Comparison of ENCODE assay signal across 8 cellular contexts in genomic region chr16:71894229-71894920, GRCh38. TPM values are rescaled to one million over a fixed set of nuclear protein-coding genes. Genes with fewer than 3 reads are reported as not detected.
DNase-seq lines count a peak whose midpoint lies in the region; ATAC-seq, FAIRE-seq and TF ChIP-seq lines count a peak whose summit lies in the region.

No MANE protein-coding gene starts in this region.

- TF ChIP-seq CTCF in HFFc6 (IDR thresholded peaks at IDR 0.05) (peak; percentile 45), endothelial cell of umbilical vein (IDR thresholded peaks at IDR 0.05; ENCODE audit: extremely low read depth in 1 of 2, insufficient read depth in 1 of 2, low read depth in 1 of 2, low read length in 2 of 2) (no peak), suprapubic skin (IDR thresholded peaks at IDR 0.05) (no peak)

- H3K4me3 ChIP-seq in endothelial cell of umbilical vein (replicated peaks in 1 of 3; ENCODE audit: insufficient read depth in 1 of 3, low read depth in 1 of 3, low read length in 3 of 3) (peak overlapping the region; percentile 35 to 98 (median 69)), mononuclear cell (ENCODE audit: low read length) (peak overlapping the region; percentile 99), suprapubic skin (peak overlapping the region; percentile 62)

- H3K4me3 Mint-ChIP-seq in HFFc6, result peak overlapping the region; percentile 98
- peak overlapping the region; percentile 97 for H3K4me3 Mint-ChIP-seq in activated CD8-positive, alpha-beta T cell treated with anti-CD3 and anti-CD28 coated beads, Interleukin-2, amount 10 ng/mL, durations not matched to agents 7 days and 5 days

- H2AFZ ChIP-seq in endothelial cell of umbilical vein (ENCODE audit: low read depth, low read length), result peak overlapping the region; percentile 80

- H3K27me3 Mint-ChIP-seq in HFFc6 (ENCODE audit: insufficient read depth), result no peaks in the 10 kb centered on the region; the same call in none of the 2 replicates
- peaks cover 4% of the 10 kb centered on the region for H3K27me3 Mint-ChIP-seq in activated CD8-positive, alpha-beta T cell treated with anti-CD3 and anti-CD28 coated beads, Interleukin-2, amount 10 ng/mL, durations not matched to agents 7 days and 5 days (ENCODE audit: low read depth)

- dilution Hi-C loops in endothelial cell of umbilical vein (cut with MboI; ENCODE audit: extremely low pct_ligation_motif_present, low sequenced_read_pairs), result no loop called here

- H3K4me1 Mint-ChIP-seq in HFFc6 (ENCODE audit: low read depth), result peaks cover 18% of the 10 kb centered on the region
- peaks cover 20% of the 10 kb centered on the region for H3K4me1 Mint-ChIP-seq in activated CD8-positive, alpha-beta T cell treated with anti-CD3 and anti-CD28 coated beads, Interleukin-2, amount 10 ng/mL, durations not matched to agents 7 days and 5 days (ENCODE audit: low read depth)

- H3K36me3 Mint-ChIP-seq in HFFc6 (ENCODE audit: low read depth), result peaks cover 11% of the 10 kb centered on the region
- peaks cover 14% of the 10 kb centered on the region for H3K36me3 Mint-ChIP-seq in activated CD8-positive, alpha-beta T cell treated with anti-CD3 and anti-CD28 coated beads, Interleukin-2, amount 10 ng/mL, durations not matched to agents 7 days and 5 days (ENCODE audit: low read depth)

- peaks cover 8% of the 10 kb centered on the region for H3K4me1 ChIP-seq in endothelial cell of umbilical vein (ENCODE audit: control insufficient read depth, extremely low read depth, insufficient read depth, low read length)
- H3K4me1 ChIP-seq in mononuclear cell (ENCODE audit: insufficient read depth, low read length), result peaks cover 41% of the 10 kb centered on the region
- H3K4me1 ChIP-seq in suprapubic skin, result peaks cover 30% of the 10 kb centered on the region

- no peaks in the 10 kb centered on the region for H3K27me3 ChIP-seq in endothelial cell of umbilical vein (ENCODE audit: control insufficient read depth in 2 of 2, insufficient read depth in 2 of 2, low read length in 2 of 2)
- no peaks in the 10 kb centered on the region for H3K27me3 ChIP-seq in mononuclear cell (ENCODE audit: insufficient read depth, low read length)
- H3K27me3 ChIP-seq in suprapubic skin, result no peaks in the 10 kb centered on the region

- no peaks in the 10 kb centered on the region for H3K36me3 ChIP-seq in endothelial cell of umbilical vein (ENCODE audit: control insufficient read depth in 2 of 2, extremely low read depth in 1 of 2, insufficient read depth in 2 of 2, low read length in 2 of 2)
- no peaks in the 10 kb centered on the region for H3K36me3 ChIP-seq in suprapubic skin

- intact Hi-C loops in endothelial cell of umbilical vein (cut with micrococcal nuclease), result loop anchor here (2.0 kb wide), 2 partner anchors 48 to 172 kb away; no protein-coding TSS in a partner anchor

- peak overlapping the region; percentile 86 for H3K9ac ChIP-seq in endothelial cell of umbilical vein (replicated peaks; ENCODE audit: extremely low read depth, insufficient read depth, low read length)

- H3K79me2 ChIP-seq in endothelial cell of umbilical vein (ENCODE audit: control insufficient read depth, insufficient read depth, low read length), result peaks cover 40% of the 10 kb centered on the region

- H3K27ac Mint-ChIP-seq in HFFc6, result peak overlapping the region; percentile 98
- H3K27ac Mint-ChIP-seq in activated CD8-positive, alpha-beta T cell treated with anti-CD3 and anti-CD28 coated beads, Interleukin-2, amount 10 ng/mL, durations not matched to agents 7 days and 5 days, result peak overlapping the region; percentile 97

- H3K27ac ChIP-seq in endothelial cell of umbilical vein (ENCODE audit: insufficient read depth, low read depth, low read length) (peak overlapping the region; percentile 80), suprapubic skin (peak overlapping the region; percentile 89)

- H3K9me3 Mint-ChIP-seq in HFFc6, result no peaks in the 10 kb centered on the region
- H3K9me3 Mint-ChIP-seq in activated CD8-positive, alpha-beta T cell treated with anti-CD3 and anti-CD28 coated beads, Interleukin-2, amount 10 ng/mL, durations not matched to agents 7 days and 5 days (ENCODE audit: insufficient read depth), result no peaks in the 10 kb centered on the region

- peak overlapping the region; percentile 85 for H3K4me2 ChIP-seq in endothelial cell of umbilical vein (ENCODE audit: insufficient read depth, low read length)

- H4K20me1 ChIP-seq in endothelial cell of umbilical vein (replicated peaks; ENCODE audit: control insufficient read depth, extremely low read depth, insufficient read depth, low read length), result peaks cover 2% of the 10 kb centered on the region

- DNase-seq in NCI-H1105 treated with DMSO at 0.1 percent for 48 hours (lab: John Stamatoyannopoulos, UW) (peak; percentile 31), NCI-H1105 (lab: John Stamatoyannopoulos, UW) (no peak), HFFc6 (peak; percentile 52), NCI-H2107 (lab: John Stamatoyannopoulos, UW) (peak; percentile 38), endothelial cell of umbilical vein (ENCODE audit: low read depth, low spot score) (peak; percentile 77), suprapubic skin (ENCODE audit: low spot score in 2 of 2) (no peak)
- peak; percentile 44 for DNase-seq in activated CD8-positive, alpha-beta T cell treated with anti-CD3 and anti-CD28 coated beads, Interleukin-2, amount 10 ng/mL, durations not matched to agents 7 days and 5 days

- BruUV-seq in endothelial cell of umbilical vein (replicated peaks; lab: Mats Ljungman, UMichigan), result no TSS peak

- peak; percentile 91 for FAIRE-seq in endothelial cell of umbilical vein (lab: Jason Lieb, UNC)

- no peaks in the 10 kb centered on the region for H3K9me3 ChIP-seq in endothelial cell of umbilical vein (replicated peaks; ENCODE audit: control insufficient read depth, insufficient read depth, low read length)
- no peaks in the 10 kb centered on the region for H3K9me3 ChIP-seq in mononuclear cell (ENCODE audit: low read depth, low read length)
- no peaks in the 10 kb centered on the region for H3K9me3 ChIP-seq in suprapubic skin

- ATAC-seq in activated CD8-positive, alpha-beta T cell treated with anti-CD3 and anti-CD28 coated beads, Interleukin-2, amount 10 ng/mL, durations not matched to agents 7 days and 5 days, result peak; percentile 12

- TF ChIP-seq EP300 in suprapubic skin (IDR thresholded peaks at IDR 0.05), result no peak

- WGBS in suprapubic skin, result under 1% methylated on average over 31 of the region's 31 CpGs

- no peak for TF ChIP-seq POLR2A in endothelial cell of umbilical vein (IDR thresholded peaks at IDR 0.05; ENCODE audit: low read depth, low read length)
- TF ChIP-seq POLR2A in suprapubic skin (IDR thresholded peaks at IDR 0.05), result no peak

- no peaks in the 10 kb centered on the region for H3K9me1 ChIP-seq in endothelial cell of umbilical vein (replicated peaks; ENCODE audit: control insufficient read depth, extremely low read depth, insufficient read depth, low read length)

- CTCF ChIA-PET in activated CD8-positive, alpha-beta T cell treated with anti-CD3 and anti-CD28 coated beads, Interleukin-2, amount 10 ng/mL, durations not matched to agents 7 days and 5 days (lab: Charles Lee), result interaction anchor here (0.8 to 6.5 kb wide), 7 partner anchors 9 to 86 kb away, joined by 3 to 65 read pairs (median 3); partner anchors contain the start of genes AP1G1 and ZNF821
- CTCF ChIA-PET in endothelial cell of umbilical vein (lab: Charles Lee), result interaction anchor here (0.6 to 2.8 kb wide), 8 partner anchors 8 to 1141 kb away, joined by 3 to 44 read pairs (median 4); partner anchors contain the start of genes AP1G1 and ZNF821

- POLR2A ChIA-PET in activated CD8-positive, alpha-beta T cell treated with anti-CD3 and anti-CD28 coated beads, Interleukin-2, amount 10 ng/mL, durations not matched to agents 7 days and 5 days (lab: Charles Lee), result interaction anchor here (0.6 to 3.1 kb wide), 7 partner anchors 11 to 86 kb away, joined by 3 to 28 read pairs (median 4); partner anchors contain the start of genes AP1G1 and ZNF821
- POLR2A ChIA-PET in endothelial cell of umbilical vein (lab: Charles Lee), result no interaction called here

RNA-seq across cellular contexts. Expression of gene IST1, which starts 1.0 kb away (rescaled TPM):
- 100 to 1,000 TPM; 113 to 136 (median 125) TPM for total RNA-seq in HFFc6 (2021; fragmentation: NEBNext Ultra II Directional; extraction: Animal tissue kit (Norgen Biotek cat#: 25700))
- total RNA-seq in activated CD8-positive, alpha-beta T cell treated with anti-CD3 and anti-CD28 coated beads, Interleukin-2, amount 10 ng/mL, durations not matched to agents 7 days and 5 days, result 100 to 1,000 TPM; 155 to 174 TPM
- total RNA-seq in endothelial cell of umbilical vein, result 165 and 185 TPM in 2 replicates
- polyA plus RNA-seq in endothelial cell of umbilical vein, result 136 and 145 TPM in 2 replicates
- polyA plus RNA-seq in endothelial cell of umbilical vein (2011; cell fraction: cytosol; rRNA removed), result 146 and 166 TPM in 2 replicates
- 350 and 437 TPM in 2 replicates for polyA plus RNA-seq in endothelial cell of umbilical vein (2011; cell fraction: nucleus; rRNA removed)
- 143 and 144 TPM in 2 replicates for polyA plus RNA-seq in endothelial cell of umbilical vein (2012)
- 183 and 193 TPM in 2 replicates for polyA minus RNA-seq in endothelial cell of umbilical vein
- polyA minus RNA-seq in endothelial cell of umbilical vein (2011; cell fraction: cytosol; rRNA and poly(A)+ RNA removed), result 55.4 TPM
- polyA minus RNA-seq in endothelial cell of umbilical vein (2011; cell fraction: nucleus; rRNA and poly(A)+ RNA removed), result 86.2 and 125 TPM in 2 replicates
- total RNA-seq in mononuclear cell, result 426 TPM
- total RNA-seq in suprapubic skin, result 100 to 1,000 TPM; 171 to 405 (median 201) TPM

RNA-seq across cellular contexts. Expression of gene ZNF821, which starts 10.4 kb away (rescaled TPM):
- total RNA-seq in HFFc6 (2021; fragmentation: NEBNext Ultra II Directional; extraction: Animal tissue kit (Norgen Biotek cat#: 25700)), result 1 to 10 TPM; 4.1 to 6.2 (median 4.7) TPM
- total RNA-seq in activated CD8-positive, alpha-beta T cell treated with anti-CD3 and anti-CD28 coated beads, Interleukin-2, amount 10 ng/mL, durations not matched to agents 7 days and 5 days, result 1 to 10 TPM; 3.7 to 4.1 TPM
- 7.3 and 9.6 TPM in 2 replicates for total RNA-seq in endothelial cell of umbilical vein
- 8.0 and 8.1 TPM in 2 replicates for polyA plus RNA-seq in endothelial cell of umbilical vein
- 8.0 and 8.6 TPM in 2 replicates for polyA plus RNA-seq in endothelial cell of umbilical vein (2011; cell fraction: cytosol; rRNA removed)
- polyA plus RNA-seq in endothelial cell of umbilical vein (2011; cell fraction: nucleus; rRNA removed), result 11.8 and 14.6 TPM in 2 replicates
- polyA plus RNA-seq in endothelial cell of umbilical vein (2012), result 5.2 and 6.1 TPM in 2 replicates
- polyA minus RNA-seq in endothelial cell of umbilical vein, result 4.1 and 9.6 TPM in 2 replicates
- polyA minus RNA-seq in endothelial cell of umbilical vein (2011; cell fraction: cytosol; rRNA and poly(A)+ RNA removed), result 1.9 TPM
- polyA minus RNA-seq in endothelial cell of umbilical vein (2011; cell fraction: nucleus; rRNA and poly(A)+ RNA removed), result 4.4 and 8.3 TPM in 2 replicates
- total RNA-seq in mononuclear cell, result 15.1 TPM
- total RNA-seq in suprapubic skin, result 10 to 100 TPM in 2 of 4 donors, 1 to 10 TPM in 2; 7.4 to 17.6 (median 12.1) TPM

RNA-seq across cellular contexts. Expression of gene ATXN1L, which starts 48.6 kb away (rescaled TPM):
- 10 to 100 TPM; 14.9 to 19.0 (median 17.2) TPM for total RNA-seq in HFFc6 (2021; fragmentation: NEBNext Ultra II Directional; extraction: Animal tissue kit (Norgen Biotek cat#: 25700))
- 10 to 100 TPM; 20.3 to 22.6 TPM for total RNA-seq in activated CD8-positive, alpha-beta T cell treated with anti-CD3 and anti-CD28 coated beads, Interleukin-2, amount 10 ng/mL, durations not matched to agents 7 days and 5 days
- total RNA-seq in endothelial cell of umbilical vein (23.9 and 24.9 TPM in 2 replicates), mononuclear cell (41.0 TPM), suprapubic skin (10 to 100 TPM; 24.8 to 38.3 (median 35.0) TPM)
- 14.9 and 15.6 TPM in 2 replicates for polyA plus RNA-seq in endothelial cell of umbilical vein
- 13.1 and 13.5 TPM in 2 replicates for polyA plus RNA-seq in endothelial cell of umbilical vein (2011; cell fraction: cytosol; rRNA removed)
- 27.3 and 29.0 TPM in 2 replicates for polyA plus RNA-seq in endothelial cell of umbilical vein (2011; cell fraction: nucleus; rRNA removed)
- polyA plus RNA-seq in endothelial cell of umbilical vein (2012), result 17.3 and 19.1 TPM in 2 replicates
- 30.1 and 32.3 TPM in 2 replicates for polyA minus RNA-seq in endothelial cell of umbilical vein
- polyA minus RNA-seq in endothelial cell of umbilical vein (2011; cell fraction: cytosol; rRNA and poly(A)+ RNA removed), result 8.5 TPM
- 18.6 and 21.5 TPM in 2 replicates for polyA minus RNA-seq in endothelial cell of umbilical vein (2011; cell fraction: nucleus; rRNA and poly(A)+ RNA removed)

Comparison
In these comparisons a context has a peak if more than half of its experiments do, and no peak if none do; other contexts are left out.
1. DNase-seq: peak in NCI-H1105 treated with DMSO at 0.1 percent for 48 hours (single experiment), HFFc6 (single experiment), NCI-H2107 (single experiment), activated CD8-positive, alpha-beta T cell treated with anti-CD3 and anti-CD28 coated beads, Interleukin-2, amount 10 ng/mL, durations not matched to agents 7 days and 5 days (single experiment) and endothelial cell of umbilical vein (single experiment); none in NCI-H1105 (single experiment) and suprapubic skin (0 of 2).
2. Peak in every context shown above with its lines, with median percentiles within 50 percentile points of each other: H3K4me3 ChIP-seq.